2 cellular contexts compared by ENCODE assay signal in genomic region chr7:135248546-135248945, GRCh38.
TF ChIP-seq lines count a peak whose summit lies in the region.

No MANE protein-coding gene starts in this region.

TF ChIP-seq in HepG2, 621 proteins besides CTCF, POLR2A, EP300 and RAD21:
- peak; percentile 47; the same call in 1 of the 2 replicates for TF ChIP-seq ZNF770 (CRISPR knock-in tag; IDR thresholded peaks at IDR 0.05)
- TF ChIP-seq RARA (CRISPR knock-in tag; IDR thresholded peaks at IDR 0.05) = no peak

TF ChIP-seq in GM12891, 5 proteins besides CTCF, POLR2A, EP300 and RAD21:
- TF ChIP-seq POU2F2 (IDR thresholded peaks at IDR 0.05; ENCODE audit: low read depth, low read length) = no peak
- no peak for TF ChIP-seq PAX5 (IDR thresholded peaks at IDR 0.05; ENCODE audit: insufficient read depth, low read length, severe bottlenecking)
- no peak for TF ChIP-seq SPI1 (IDR thresholded peaks at IDR 0.05; ENCODE audit: low read depth, low read length)
- TF ChIP-seq POLR2AphosphoS5 (IDR thresholded peaks at IDR 0.05; ENCODE audit: low read depth, low read length) = no peak
- no peak for TF ChIP-seq TAF1 (IDR thresholded peaks at IDR 0.05; ENCODE audit: low read depth, low read length)
